Comparison of ENCODE assay signal across 27 cellular contexts in the genomic region with DNA sequence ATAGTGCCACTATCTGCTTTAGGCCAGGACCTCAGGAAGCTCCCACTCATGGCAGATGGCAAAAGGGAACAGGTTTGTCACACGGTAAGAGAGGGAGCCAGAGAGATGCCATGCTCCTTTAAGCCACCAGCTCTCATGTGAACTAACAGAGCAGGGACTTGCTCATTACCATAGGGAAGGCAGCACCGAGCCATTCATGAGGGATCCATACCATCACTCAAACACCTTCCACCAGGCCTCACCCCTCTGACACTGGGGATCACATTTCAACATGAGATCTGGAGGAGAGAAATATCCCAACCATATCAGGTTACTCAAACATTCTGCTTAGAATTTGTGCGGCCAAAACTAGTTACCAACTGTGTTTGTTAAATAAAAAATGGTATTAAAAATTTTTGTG.
DNase-seq lines count a peak whose midpoint lies in the region; ATAC-seq and TF ChIP-seq lines count a peak whose summit lies in the region.
"Had no signal": no experiment of that assay in that cellular context is flagged by ENCODE, and none has a peak within 500 bp of the region (broad histone marks: within the 10 kb centered on the region; RNA-seq: fewer than 3 reads in every experiment).

No MANE protein-coding gene starts in this region.

- H3K4me1 ChIP-seq in endodermal cell (ENCODE audit: control insufficient read depth, insufficient read depth, low read length) = no peaks in the 10 kb centered on the region
- no peaks in the 10 kb centered on the region for H3K4me1 ChIP-seq in CD8-positive, alpha-beta T cell (ENCODE audit: insufficient read depth, low read length)
- H3K4me1 ChIP-seq: SJCRH30 had no signal

- H3K27ac Mint-ChIP-seq in endodermal cell = no peak overlapping the region
- no peak overlapping the region for H3K27ac Mint-ChIP-seq in stimulated activated naive CD8-positive, alpha-beta T cell treated with anti-CD3 and anti-CD28 coated beads, Interleukin-15, amount 100 ng/mL, for 72 hours
- H3K27ac Mint-ChIP-seq in CD8-positive, alpha-beta T cell = no peak overlapping the region
- H3K27ac Mint-ChIP-seq: B cell, CD14-positive monocyte had no signal

- no peak for ATAC-seq in HG03097 (IDR thresholded peaks at IDR 0.05; ENCODE audit: low FRiP score, unreplicated experiment)
- no peak for ATAC-seq in stimulated activated naive CD8-positive, alpha-beta T cell treated with anti-CD3 and anti-CD28 coated beads, Interleukin-15, amount 100 ng/mL, for 72 hours
- ATAC-seq in CD8-positive, alpha-beta T cell = no peak
- ATAC-seq: HCT116, Right ventricle myocardium inferior, SK-N-SH treated with all-trans-retinoic acid at 6 μM for 48 hours had no signal

- no peaks in the 10 kb centered on the region for H3K4me1 Mint-ChIP-seq in endodermal cell
- H3K4me1 Mint-ChIP-seq in stimulated activated naive CD8-positive, alpha-beta T cell treated with anti-CD3 and anti-CD28 coated beads, Interleukin-15, amount 100 ng/mL, for 72 hours = no peaks in the 10 kb centered on the region
- no peaks in the 10 kb centered on the region for H3K4me1 Mint-ChIP-seq in CD8-positive, alpha-beta T cell (ENCODE audit: low read depth)
- H3K4me1 Mint-ChIP-seq: B cell, CD14-positive monocyte had no signal

- no peak overlapping the region for H3K4me3 Mint-ChIP-seq in endodermal cell
- H3K4me3 Mint-ChIP-seq in stimulated activated naive CD8-positive, alpha-beta T cell treated with anti-CD3 and anti-CD28 coated beads, Interleukin-15, amount 100 ng/mL, for 72 hours = no peak overlapping the region
- H3K4me3 Mint-ChIP-seq in CD8-positive, alpha-beta T cell = no peak overlapping the region
- H3K4me3 Mint-ChIP-seq: B cell, CD14-positive monocyte had no signal

- peaks cover 5% of the 10 kb centered on the region for H3K9me3 Mint-ChIP-seq in endodermal cell
- H3K9me3 Mint-ChIP-seq in stimulated activated naive CD8-positive, alpha-beta T cell treated with anti-CD3 and anti-CD28 coated beads, Interleukin-15, amount 100 ng/mL, for 72 hours = peaks cover 16 to 22% of the 10 kb centered on the region in 2 donors
- peaks cover 25% of the 10 kb centered on the region for H3K9me3 Mint-ChIP-seq in CD8-positive, alpha-beta T cell

- WGBS in endodermal cell (ENCODE audit: insufficient coverage in 1 of 2, insufficient read length in 1 of 2), 2 experiments = 31 to 56% methylated on average over 2 of the region's 3 CpGs

- H3K4me3 ChIP-seq in endodermal cell (ENCODE audit: low read length) = no peak overlapping the region
- H3K4me3 ChIP-seq in CD8-positive, alpha-beta T cell (ENCODE audit: low read depth, low read length) = no peak overlapping the region
- H3K4me3 ChIP-seq: GM23248, MG63, PC-9, SJCRH30 had no signal

- CTCF ChIA-PET in CD8-positive, alpha-beta T cell (lab: Charles Lee) = no interaction called here

- TF ChIP-seq CTCF in endodermal cell (conservative IDR thresholded peaks at IDR 0.05) = no peak
- no peak for TF ChIP-seq CTCF in CD8-positive, alpha-beta T cell (IDR thresholded peaks at IDR 0.05)

- H3K9ac ChIP-seq in endodermal cell (ENCODE audit: extremely low read depth, low read length, poor library complexity, severe bottlenecking) = no peak overlapping the region
- H3K9ac ChIP-seq: GM23248 had no signal

- POLR2A ChIA-PET in CD8-positive, alpha-beta T cell (lab: Charles Lee) = no interaction called here

- no peaks in the 10 kb centered on the region for H3K27me3 ChIP-seq in endodermal cell (ENCODE audit: control insufficient read depth, insufficient read depth, low read length, poor library complexity, severe bottlenecking)
- H3K27me3 ChIP-seq in CD8-positive, alpha-beta T cell (ENCODE audit: insufficient read depth, low read length) = no peaks in the 10 kb centered on the region

- no peaks in the 10 kb centered on the region for H3K36me3 ChIP-seq in endodermal cell (ENCODE audit: control insufficient read depth, insufficient read depth, low read length)
- no peaks in the 10 kb centered on the region for H3K36me3 ChIP-seq in CD8-positive, alpha-beta T cell (ENCODE audit: insufficient read depth, low read length)
- H3K36me3 ChIP-seq: MG63, SJCRH30 had no signal

- H3K27ac ChIP-seq in endodermal cell (ENCODE audit: low read depth, low read length) = no peak overlapping the region
- no peak overlapping the region for H3K27ac ChIP-seq in CD8-positive, alpha-beta T cell (ENCODE audit: low read depth, low read length)
- H3K27ac ChIP-seq: GM23248, PC-9, SJCRH30 had no signal

- H3K27me3 Mint-ChIP-seq in endodermal cell (ENCODE audit: insufficient read depth) = peaks cover 3% of the 10 kb centered on the region
- H3K27me3 Mint-ChIP-seq in stimulated activated naive CD8-positive, alpha-beta T cell treated with anti-CD3 and anti-CD28 coated beads, Interleukin-15, amount 100 ng/mL, for 72 hours = peaks cover 1% of the 10 kb centered on the region
- peaks cover 1% of the 10 kb centered on the region for H3K27me3 Mint-ChIP-seq in CD8-positive, alpha-beta T cell (ENCODE audit: low read depth)
- H3K27me3 Mint-ChIP-seq: B cell had no signal

- H3K9me3 ChIP-seq in endodermal cell (ENCODE audit: control insufficient read depth, low read length) = no peaks in the 10 kb centered on the region
- no peaks in the 10 kb centered on the region for H3K9me3 ChIP-seq in CD8-positive, alpha-beta T cell (ENCODE audit: low read length)

- intact Hi-C loops in CD8-positive, alpha-beta T cell (cut with DNase I, micrococcal nuclease) = no loop called here

- H3K36me3 Mint-ChIP-seq in endodermal cell (ENCODE audit: low read depth) = no peaks in the 10 kb centered on the region
- no peaks in the 10 kb centered on the region for H3K36me3 Mint-ChIP-seq in CD8-positive, alpha-beta T cell
- H3K36me3 Mint-ChIP-seq: CD14-positive monocyte had no signal

- peak; percentile 2 for DNase-seq in NCI-H2171 (lab: John Stamatoyannopoulos, UW)
- peak; percentile 60 for DNase-seq in endodermal cell
- peak; percentile 85 for DNase-seq in left kidney (ENCODE audit: low read depth, low spot score)
- no peak for DNase-seq in stimulated activated naive CD8-positive, alpha-beta T cell treated with anti-CD3 and anti-CD28 coated beads, Interleukin-15, amount 100 ng/mL, for 72 hours
- DNase-seq in hypothalamus (lab: John Stamatoyannopoulos, UW) = no peak
- no peak for DNase-seq in CD8-positive, alpha-beta T cell
- DNase-seq: Calu3; DMS79 treated with DMSO at 0.1 percent for 48 hours; GM23248; IMR-90; KG1; MG63; NCI-H1105 treated with DMSO at 0.1 percent for 48 hours; NCI-H146; NCI-H1930; NCI-H226; NCI-H510A treated with DMSO at 0.1 percent for 48 hours; NCI-H774; NK-92 treated with Interleukin-12 subunit alpha and Interleukin-12 subunit beta, amount 100 ng/mL, for 24 hours; PC-9 had no signal

Comparison
In these comparisons a context has a peak if more than half of its experiments do, and no peak if none do; other contexts are left out.
1. DNase-seq: peak in NCI-H2171 (single experiment), endodermal cell (single experiment) and left kidney (single experiment); none in stimulated activated naive CD8-positive, alpha-beta T cell treated with anti-CD3 and anti-CD28 coated beads, Interleukin-15, amount 100 ng/mL, for 72 hours (0 of 2), hypothalamus (0 of 51) and CD8-positive, alpha-beta T cell (0 of 7).